ENCODE assay signal across 8 cellular contexts in the genomic region with DNA sequence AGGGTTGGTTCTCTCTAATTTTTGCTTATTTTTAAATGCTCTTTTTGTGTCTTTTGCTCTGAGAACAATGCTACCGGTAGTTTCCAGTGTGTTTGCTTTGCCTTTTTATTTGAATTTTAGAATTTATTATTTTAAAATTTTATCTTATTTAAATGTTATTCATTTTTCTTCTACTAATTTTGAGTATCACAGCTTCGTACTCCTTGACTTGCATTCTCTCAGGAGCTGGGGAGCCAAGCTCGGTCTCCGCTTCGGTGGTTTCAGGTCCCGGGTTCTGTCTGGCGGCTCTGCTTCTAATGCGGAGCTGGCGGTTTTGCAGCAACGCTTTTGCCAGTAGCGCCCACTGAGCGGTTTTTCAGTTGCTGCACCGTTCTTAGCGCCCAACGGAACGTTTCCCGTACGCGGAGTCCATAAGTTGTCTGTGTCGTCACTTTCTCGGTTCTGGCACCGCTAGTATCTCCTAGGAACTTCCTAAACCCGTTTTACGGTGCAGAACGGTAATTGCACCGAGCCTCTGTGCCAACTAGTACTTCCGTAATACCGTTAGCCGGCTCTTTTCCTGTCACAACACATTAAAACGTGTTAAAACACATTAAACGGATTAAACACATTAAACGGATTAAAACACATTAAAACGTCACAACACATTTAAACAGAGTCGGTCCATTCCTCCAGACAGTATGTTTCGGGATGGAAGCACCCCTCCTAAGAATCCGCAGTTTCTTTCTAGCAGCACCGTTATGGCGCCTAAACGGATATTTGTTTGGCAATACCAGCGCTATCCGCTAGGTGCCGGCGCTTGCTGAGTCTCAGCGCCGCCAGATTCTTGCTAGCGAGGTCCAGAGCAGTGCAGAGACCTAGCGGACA. TPM values are rescaled to one million over a fixed set of nuclear protein-coding genes. Genes with fewer than 3 reads are reported as not detected.
DNase-seq lines count a peak whose midpoint lies in the region; ATAC-seq and TF ChIP-seq lines count a peak whose summit lies in the region.

No MANE protein-coding gene starts in this region.

- no peaks in the 10 kb centered on the region for H3K36me3 ChIP-seq in CD4-positive, CD25-positive, alpha-beta regulatory T cell (ENCODE audit: control insufficient read depth, insufficient read depth, low read length)
- no peaks in the 10 kb centered on the region for H3K36me3 ChIP-seq in left ventricle myocardium inferior
- H3K36me3 ChIP-seq in vagina: no peaks in the 10 kb centered on the region

- peak; percentile 78 to 94 (median 88) for DNase-seq in CD4-positive, CD25-positive, alpha-beta regulatory T cell
- DNase-seq in SKM-1 (lab: John Stamatoyannopoulos, UW; ENCODE audit: unreplicated experiment): peak; percentile 83
- peak; percentile 84 for DNase-seq in activated naive CD8-positive, alpha-beta T cell treated with anti-CD3 and anti-CD28 coated beads, Interleukin-2, amount 10 ng/mL, durations not matched to agents 7 days and 5 days
- peak; percentile 85 for DNase-seq in left ventricle myocardium inferior
- peak; percentile 79 for DNase-seq in putamen (ENCODE audit: low spot score)
- DNase-seq in vagina (ENCODE audit: extremely low spot score in 2 of 2): no peak

- intact Hi-C loops in left ventricle myocardium inferior (cut with micrococcal nuclease) (no loop called here), vagina (cut with DNase I) (loop anchor here (2.0 to 5.0 kb wide), 2 partner anchors 14 to 48 kb away; a partner anchor contains a TSS)

- peak overlapping the region; percentile 96 for H3K27ac ChIP-seq in CD4-positive, CD25-positive, alpha-beta regulatory T cell (ENCODE audit: insufficient read depth, low read length, poor library complexity, severe bottlenecking)
- H3K27ac ChIP-seq in left ventricle myocardium inferior (replicated peaks): peak overlapping the region; percentile 96
- peak overlapping the region; percentile 89 for H3K27ac ChIP-seq in vagina

- no peaks in the 10 kb centered on the region for H3K36me3 Mint-ChIP-seq in CD4-positive, CD25-positive, alpha-beta regulatory T cell
- H3K36me3 Mint-ChIP-seq in activated naive CD8-positive, alpha-beta T cell treated with anti-CD3 and anti-CD28 coated beads, Interleukin-2, amount 10 ng/mL, durations not matched to agents 7 days and 5 days: peaks cover 12% of the 10 kb centered on the region

- H3K4me3 ChIP-seq in CD4-positive, CD25-positive, alpha-beta regulatory T cell (ENCODE audit: low read depth, low read length): peak overlapping the region; percentile 100
- H3K4me3 ChIP-seq in left ventricle myocardium inferior: peak overlapping the region; percentile 71
- peak overlapping the region; percentile 46 to 59 for H3K4me3 ChIP-seq in vagina

- peaks cover 0 to 2% (median 0%) of the 10 kb centered on the region in 7 donors for H3K9me3 Mint-ChIP-seq in CD4-positive, CD25-positive, alpha-beta regulatory T cell
- H3K9me3 Mint-ChIP-seq in activated naive CD8-positive, alpha-beta T cell treated with anti-CD3 and anti-CD28 coated beads, Interleukin-2, amount 10 ng/mL, durations not matched to agents 7 days and 5 days: no peaks in the 10 kb centered on the region

- H3K27ac Mint-ChIP-seq in CD4-positive, CD25-positive, alpha-beta regulatory T cell: peak overlapping the region; percentile 100
- H3K27ac Mint-ChIP-seq in activated naive CD8-positive, alpha-beta T cell treated with anti-CD3 and anti-CD28 coated beads, Interleukin-2, amount 10 ng/mL, durations not matched to agents 7 days and 5 days: peak overlapping the region; percentile 98

- peaks cover 5 to 41% (median 29%) of the 10 kb centered on the region in 4 donors for H3K4me1 Mint-ChIP-seq in CD4-positive, CD25-positive, alpha-beta regulatory T cell
- peaks cover 23% of the 10 kb centered on the region for H3K4me1 Mint-ChIP-seq in activated naive CD8-positive, alpha-beta T cell treated with anti-CD3 and anti-CD28 coated beads, Interleukin-2, amount 10 ng/mL, durations not matched to agents 7 days and 5 days

- peaks cover 33% of the 10 kb centered on the region for H3K4me1 ChIP-seq in CD4-positive, CD25-positive, alpha-beta regulatory T cell (ENCODE audit: control insufficient read depth, insufficient read depth, low read length, poor library complexity, severe bottlenecking)
- H3K4me1 ChIP-seq in left ventricle myocardium inferior (peaks cover 40% of the 10 kb centered on the region), vagina (peaks cover 5% of the 10 kb centered on the region)

- ATAC-seq in CD4-positive, CD25-positive, alpha-beta regulatory T cell (ENCODE audit: low read depth in 2 of 2): peak; percentile 67 to 69
- ATAC-seq in GM19438 (IDR thresholded peaks at IDR 0.05; ENCODE audit: low read depth, unreplicated experiment) (peak; percentile 44), HG03571 (IDR thresholded peaks at IDR 0.05; ENCODE audit: unreplicated experiment) (peak; percentile 47)
- ATAC-seq in activated naive CD8-positive, alpha-beta T cell treated with anti-CD3 and anti-CD28 coated beads, Interleukin-2, amount 10 ng/mL, durations not matched to agents 7 days and 5 days (ENCODE audit: low read depth): peak; percentile 59

- POLR2A ChIA-PET in activated naive CD8-positive, alpha-beta T cell treated with anti-CD3 and anti-CD28 coated beads, Interleukin-2, amount 10 ng/mL, durations not matched to agents 7 days and 5 days (lab: Charles Lee): interaction anchor here (0.8 to 12.5 kb wide), 16 partner anchors 8 to 608 kb away, joined by 3 to 503 read pairs (median 12); a partner anchor contains a TSS

- TF ChIP-seq POLR2A in vagina (IDR thresholded peaks at IDR 0.05): no peak

- peak overlapping the region; percentile 98 to 100 (median 100) for H3K4me3 Mint-ChIP-seq in CD4-positive, CD25-positive, alpha-beta regulatory T cell
- H3K4me3 Mint-ChIP-seq in activated naive CD8-positive, alpha-beta T cell treated with anti-CD3 and anti-CD28 coated beads, Interleukin-2, amount 10 ng/mL, durations not matched to agents 7 days and 5 days: peak overlapping the region; percentile 98

- H3K27me3 ChIP-seq in CD4-positive, CD25-positive, alpha-beta regulatory T cell (ENCODE audit: control insufficient read depth, insufficient read depth, low read length): no peaks in the 10 kb centered on the region
- H3K27me3 ChIP-seq in left ventricle myocardium inferior (ENCODE audit: low read depth): peaks cover 100% of the 10 kb centered on the region
- H3K27me3 ChIP-seq in vagina: no peaks in the 10 kb centered on the region

- TF ChIP-seq CTCF in left ventricle myocardium inferior (IDR thresholded peaks at IDR 0.05; ENCODE audit: borderline replicate concordance) (peak; percentile 85), vagina (IDR thresholded peaks at IDR 0.05) (peak; percentile 23 to 92 (median 76))

- H3K27me3 Mint-ChIP-seq in CD4-positive, CD25-positive, alpha-beta regulatory T cell: peaks cover 25% of the 10 kb centered on the region
- H3K27me3 Mint-ChIP-seq in activated naive CD8-positive, alpha-beta T cell treated with anti-CD3 and anti-CD28 coated beads, Interleukin-2, amount 10 ng/mL, durations not matched to agents 7 days and 5 days: no peaks in the 10 kb centered on the region

- H3K9me3 ChIP-seq in CD4-positive, CD25-positive, alpha-beta regulatory T cell (ENCODE audit: control insufficient read depth in 2 of 2, low read length in 2 of 2): no peaks in the 10 kb centered on the region
- no peaks in the 10 kb centered on the region for H3K9me3 ChIP-seq in left ventricle myocardium inferior (replicated peaks)
- H3K9me3 ChIP-seq in vagina: no peaks in the 10 kb centered on the region

RNA-seq across cellular contexts. Expression of a gene that starts 45.6 kb away (rescaled TPM):
- total RNA-seq in CD4-positive, CD25-positive, alpha-beta regulatory T cell: 38.7 TPM
- polyA plus RNA-seq in CD4-positive, CD25-positive, alpha-beta regulatory T cell: 10 to 100 TPM; 35.8 to 69.7 (median 55.7) TPM
- 10 to 100 TPM; 39.2 to 41.1 TPM for total RNA-seq in activated naive CD8-positive, alpha-beta T cell treated with anti-CD3 and anti-CD28 coated beads, Interleukin-2, amount 10 ng/mL, durations not matched to agents 7 days and 5 days
- total RNA-seq in left ventricle myocardium inferior (0.82 TPM), vagina (10.6 TPM)

Comparison
In these comparisons a context has a peak if more than half of its experiments do, and no peak if none do; other contexts are left out.
1. DNase-seq: peak in CD4-positive, CD25-positive, alpha-beta regulatory T cell (3 of 3), SKM-1 (single experiment), activated naive CD8-positive, alpha-beta T cell treated with anti-CD3 and anti-CD28 coated beads, Interleukin-2, amount 10 ng/mL, durations not matched to agents 7 days and 5 days (single experiment), left ventricle myocardium inferior (single experiment) and putamen (single experiment); none in vagina (0 of 2).
2. Peak in every context shown above with its lines, with median percentiles within 50 percentile points of each other: ATAC-seq, H3K27ac ChIP-seq and H3K4me3 ChIP-seq.